Comparison of ENCODE assay signal across 23 cellular contexts in genomic region chr5:148996270-148996669, GRCh38.
A peak's percentile ranks its signal among the peaks of the same experiment; 100 is the strongest.
DNase-seq lines count a peak whose midpoint lies in the region; ATAC-seq and TF ChIP-seq lines count a peak whose summit lies in the region.
"Had no signal": no experiment of that assay in that cellular context is flagged by ENCODE, and none has a peak within 500 bp of the region (broad histone marks: within the 10 kb centered on the region; RNA-seq: fewer than 3 reads in every experiment).

No MANE protein-coding gene starts in this region.

- H3K36me3 ChIP-seq in ACC112 (ENCODE audit: insufficient read depth, low read length) (no peaks in the 10 kb centered on the region), RWPE2 (ENCODE audit: low read depth) (no peaks in the 10 kb centered on the region), esophagus muscularis mucosa (no peaks in the 10 kb centered on the region), parathyroid adenoma (ENCODE audit: control insufficient read depth, insufficient read depth, low read length) (no peaks in the 10 kb centered on the region)
- H3K36me3 ChIP-seq: BLaER1, left ventricle myocardium inferior, sigmoid colon had no signal

- DNase-seq in RWPE2 (ENCODE audit: low spot score) (no peak), esophagus muscularis mucosa (ENCODE audit: extremely low spot score) (peak; percentile 55), erythroblast (lab: John Stamatoyannopoulos, UW) (no peak), occipital lobe (lab: John Stamatoyannopoulos, UW) (no peak), Ammon's horn (ENCODE audit: low spot score) (no peak)
- DNase-seq: activated CD4-positive, alpha-beta T cell treated with anti-CD3 and anti-CD28 coated beads for 4 hours; activated CD8-positive, alpha-beta memory T cell treated with anti-CD3 and anti-CD28 coated beads for 24 hours; activated T-cell treated with anti-CD3 and anti-CD28 coated beads, Interleukin-2, amount 50 U/mL, for 4 hours; amniotic stem cell; Caco-2; DMS79 treated with DMSO at 0.1 percent for 48 hours; foreskin fibroblast; left ventricle myocardium inferior; NCI-H1092; NCI-H187 treated with DMSO at 0.1 percent for 48 hours; NCI-H526 treated with DMSO at 0.1 percent for 48 hours; sigmoid colon had no signal

- peaks cover 38% of the 10 kb centered on the region for H3K4me1 ChIP-seq in ACC112 (ENCODE audit: control insufficient read depth, insufficient read depth, low read length, unreplicated experiment)
- peaks cover 15% of the 10 kb centered on the region for H3K4me1 ChIP-seq in RWPE2 (ENCODE audit: insufficient read depth, poor library complexity, severe bottlenecking)
- peaks cover 0 to 13% (median 6%) of the 10 kb centered on the region in 4 donors for H3K4me1 ChIP-seq in esophagus muscularis mucosa
- H3K4me1 ChIP-seq in parathyroid adenoma = peaks cover 30% of the 10 kb centered on the region
- H3K4me1 ChIP-seq: BLaER1 had no signal

- TF ChIP-seq CTCF in RWPE2 (IDR thresholded peaks at IDR 0.05; ENCODE audit: poor library complexity, severe bottlenecking) (no peak), esophagus muscularis mucosa (IDR thresholded peaks at IDR 0.05) (no peak), parathyroid adenoma (IDR thresholded peaks at IDR 0.05) (no peak)

- ATAC-seq in RWPE2 (ENCODE audit: low read depth) = no peak
- no peak for ATAC-seq in GM19351 (IDR thresholded peaks at IDR 0.05; ENCODE audit: unreplicated experiment)
- ATAC-seq: activated T-cell treated with anti-CD3 and anti-CD28 coated beads, Interleukin-2, amount 50 U/mL, for 4 hours had no signal

- TF ChIP-seq POLR2A in esophagus muscularis mucosa (IDR thresholded peaks at IDR 0.05; ENCODE audit: low read depth) (no peak), erythroblast (IDR thresholded peaks at IDR 0.05; ENCODE audit: low read length) (no peak)

- no peak overlapping the region for H3K4me2 ChIP-seq in parathyroid adenoma (ENCODE audit: low read length)
- H3K4me2 ChIP-seq: BLaER1, KMS-11 had no signal

- no peaks in the 10 kb centered on the region for H3K79me2 ChIP-seq in ACC112 (ENCODE audit: control insufficient read depth, insufficient read depth, low read length, unreplicated experiment)
- H3K79me2 ChIP-seq in parathyroid adenoma = no peaks in the 10 kb centered on the region

- H3K27ac ChIP-seq in ACC112 (ENCODE audit: low read depth, low read length) (peak overlapping the region; percentile 57), RWPE2 (ENCODE audit: poor library complexity, severe bottlenecking) (peak overlapping the region; percentile 87), esophagus muscularis mucosa (replicated peaks in 1 of 4) (no peak overlapping the region), parathyroid adenoma (peak overlapping the region; percentile 75)
- H3K27ac ChIP-seq: BLaER1, coronary artery, KMS-11, left ventricle myocardium inferior, sigmoid colon had no signal

- WGBS in esophagus muscularis mucosa = 36% methylated on average over 3 of the region's 3 CpGs

- peak overlapping the region; percentile 87 for H2AFZ ChIP-seq in ACC112 (ENCODE audit: low read length, unreplicated experiment)
- peak overlapping the region; percentile 71 for H2AFZ ChIP-seq in parathyroid adenoma

- H3K4me3 ChIP-seq in ACC112 (ENCODE audit: low read depth, low read length) (no peak overlapping the region), RWPE2 (ENCODE audit: severe bottlenecking) (no peak overlapping the region), esophagus muscularis mucosa (no peak overlapping the region), parathyroid adenoma (ENCODE audit: low read depth, low read length) (no peak overlapping the region)
- H3K4me3 ChIP-seq: BLaER1, coronary artery, left ventricle myocardium inferior, sigmoid colon had no signal

- TF ChIP-seq EP300 in esophagus muscularis mucosa (IDR thresholded peaks at IDR 0.05) = no peak

- intact Hi-C loops in esophagus muscularis mucosa (cut with DNase I) = loop anchor here (5.0 kb wide), 2 partner anchors 169 to 264 kb away; partner anchors contain the start of gene ADRB2

- H3K27me3 ChIP-seq in ACC112 (ENCODE audit: insufficient read depth, low read length) = no peaks in the 10 kb centered on the region
- H3K27me3 ChIP-seq in RWPE2 (ENCODE audit: insufficient read depth, poor library complexity, severe bottlenecking) = no peaks in the 10 kb centered on the region
- no peaks in the 10 kb centered on the region for H3K27me3 ChIP-seq in esophagus muscularis mucosa
- no peaks in the 10 kb centered on the region for H3K27me3 ChIP-seq in parathyroid adenoma (ENCODE audit: control insufficient read depth, insufficient read depth, low read length)
- H3K27me3 ChIP-seq: BLaER1, sigmoid colon had no signal

- no peaks in the 10 kb centered on the region for H3K9me3 ChIP-seq in RWPE2 (ENCODE audit: severe bottlenecking)
- H3K9me3 ChIP-seq in esophagus muscularis mucosa = no peaks in the 10 kb centered on the region
- H3K9me3 ChIP-seq in parathyroid adenoma (ENCODE audit: control insufficient read depth, low read length) = no peaks in the 10 kb centered on the region
- H3K9me3 ChIP-seq: BLaER1, Caco-2, left ventricle myocardium inferior, sigmoid colon had no signal

- H3K9ac ChIP-seq in parathyroid adenoma = no peak overlapping the region
- H3K9ac ChIP-seq: BLaER1, KMS-11 had no signal

Comparison
In these comparisons a context has a peak if more than half of its experiments do, and no peak if none do; other contexts are left out.
1. H3K27ac ChIP-seq: peak in ACC112 (single experiment), RWPE2 (single experiment) and parathyroid adenoma (single experiment); none in esophagus muscularis mucosa (0 of 4).